ENCODE assay signal across 27 cellular contexts in the genomic region with DNA sequence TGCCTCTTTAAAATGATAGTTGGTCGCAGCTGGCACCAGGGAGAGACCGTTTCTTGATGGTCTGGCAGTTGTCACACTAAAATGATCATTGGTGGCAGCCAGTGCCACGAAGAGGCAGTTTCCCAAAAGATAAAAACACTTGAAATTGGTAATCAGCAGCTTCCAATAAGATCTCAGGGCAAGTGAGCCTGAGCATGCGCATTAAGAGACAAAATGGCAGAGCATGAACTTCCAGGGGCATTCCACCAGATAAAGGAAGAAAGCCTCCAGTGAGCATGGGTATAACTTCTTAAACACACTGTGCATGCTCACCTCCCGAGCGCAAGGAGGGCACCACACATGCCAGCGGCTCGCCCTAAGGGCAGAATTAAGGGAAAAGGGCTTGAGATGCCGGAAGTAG.
"Had no signal": no experiment of that assay in that cellular context is flagged by ENCODE, and none has a peak within 500 bp of the region (broad histone marks: within the 10 kb centered on the region; RNA-seq: fewer than 3 reads in every experiment).

No MANE protein-coding gene starts in this region.

- H3K27me3 ChIP-seq: Peyer's patch, SJSA1 had no signal

- ATAC-seq: T-cell had no signal

- H3K36me3 ChIP-seq: Peyer's patch, SJSA1 had no signal

- H3K4me1 ChIP-seq: Peyer's patch, SJSA1 had no signal

- H3K9me3 ChIP-seq: Peyer's patch, SJSA1 had no signal

- FAIRE-seq: HTR-8/SVneo had no signal

- H3K27ac ChIP-seq: HL-60, PC-9, Peyer's patch, SJSA1, SK-N-MC had no signal

- H3K4me2 ChIP-seq: PC-9 had no signal

- H3K4me3 ChIP-seq: PC-9, Peyer's patch, SJSA1, SK-N-MC had no signal

- DNase-seq: Kasumi-1; KG1; MM.1S; NCI-H1092 treated with DMSO at 0.1 percent for 48 hours; NCI-H1436; NCI-H187; NCI-H2029; NCI-H2081 treated with DMSO at 0.1 percent for 48 hours; NCI-H2171; NCI-H226; NCI-H446; NCI-H510A; NCI-H524 treated with DMSO at 0.1 percent for 48 hours; NCI-H69; NCI-H774; NK-92 treated with Interleukin-12 subunit alpha and Interleukin-12 subunit beta, amount 100 ng/mL, for 24 hours; OCI-M1; PC-9; Peyer's patch; Right ventricle myocardium superior; SIG-M5; SW 1271; T-cell had no signal

- H2AFZ ChIP-seq: PC-9 had no signal
